Comparison of ENCODE assay signal across 1 cellular context in genomic region chr3:66572938-66573710, GRCh38.
TF ChIP-seq lines count a peak whose summit lies in the region.

No MANE protein-coding gene starts in this region.

TF ChIP-seq in WTC11, 78 proteins besides CTCF, POLR2A, EP300 and RAD21 (continued from another document):
- TF ChIP-seq ZNF532 (CRISPR knock-in tag; IDR thresholded peaks at IDR 0.05; ENCODE audit: borderline replicate concordance): peak; percentile 6; the same call in 1 of the 2 replicates
- peak; percentile 39; the same call in 1 of the 2 replicates for TF ChIP-seq ZNF671 (CRISPR knock-in tag; IDR thresholded peaks at IDR 0.05)
- peak; percentile 43; the same call in 1 of the 2 replicates for TF ChIP-seq TEAD1 (CRISPR knock-in tag; IDR thresholded peaks at IDR 0.05)
- TF ChIP-seq ZSCAN18 (CRISPR knock-in tag; IDR thresholded peaks at IDR 0.05): no peak
- no peak for TF ChIP-seq RORB (CRISPR knock-in tag; IDR thresholded peaks at IDR 0.05)
- TF ChIP-seq FOXK1 (CRISPR knock-in tag; IDR thresholded peaks at IDR 0.05): peak; percentile 62
- TF ChIP-seq ATF6 (CRISPR knock-in tag; IDR thresholded peaks at IDR 0.05): no peak
- TF ChIP-seq MYBL2 (CRISPR knock-in tag; IDR thresholded peaks at IDR 0.05): no peak
- no peak for TF ChIP-seq USF1 (CRISPR knock-in tag; IDR thresholded peaks at IDR 0.05)
- TF ChIP-seq TCF7 (CRISPR knock-in tag; IDR thresholded peaks at IDR 0.05; ENCODE audit: low read depth): no peak
- TF ChIP-seq AR (CRISPR knock-in tag; IDR thresholded peaks at IDR 0.05): no peak
- TF ChIP-seq, protein P1, sequence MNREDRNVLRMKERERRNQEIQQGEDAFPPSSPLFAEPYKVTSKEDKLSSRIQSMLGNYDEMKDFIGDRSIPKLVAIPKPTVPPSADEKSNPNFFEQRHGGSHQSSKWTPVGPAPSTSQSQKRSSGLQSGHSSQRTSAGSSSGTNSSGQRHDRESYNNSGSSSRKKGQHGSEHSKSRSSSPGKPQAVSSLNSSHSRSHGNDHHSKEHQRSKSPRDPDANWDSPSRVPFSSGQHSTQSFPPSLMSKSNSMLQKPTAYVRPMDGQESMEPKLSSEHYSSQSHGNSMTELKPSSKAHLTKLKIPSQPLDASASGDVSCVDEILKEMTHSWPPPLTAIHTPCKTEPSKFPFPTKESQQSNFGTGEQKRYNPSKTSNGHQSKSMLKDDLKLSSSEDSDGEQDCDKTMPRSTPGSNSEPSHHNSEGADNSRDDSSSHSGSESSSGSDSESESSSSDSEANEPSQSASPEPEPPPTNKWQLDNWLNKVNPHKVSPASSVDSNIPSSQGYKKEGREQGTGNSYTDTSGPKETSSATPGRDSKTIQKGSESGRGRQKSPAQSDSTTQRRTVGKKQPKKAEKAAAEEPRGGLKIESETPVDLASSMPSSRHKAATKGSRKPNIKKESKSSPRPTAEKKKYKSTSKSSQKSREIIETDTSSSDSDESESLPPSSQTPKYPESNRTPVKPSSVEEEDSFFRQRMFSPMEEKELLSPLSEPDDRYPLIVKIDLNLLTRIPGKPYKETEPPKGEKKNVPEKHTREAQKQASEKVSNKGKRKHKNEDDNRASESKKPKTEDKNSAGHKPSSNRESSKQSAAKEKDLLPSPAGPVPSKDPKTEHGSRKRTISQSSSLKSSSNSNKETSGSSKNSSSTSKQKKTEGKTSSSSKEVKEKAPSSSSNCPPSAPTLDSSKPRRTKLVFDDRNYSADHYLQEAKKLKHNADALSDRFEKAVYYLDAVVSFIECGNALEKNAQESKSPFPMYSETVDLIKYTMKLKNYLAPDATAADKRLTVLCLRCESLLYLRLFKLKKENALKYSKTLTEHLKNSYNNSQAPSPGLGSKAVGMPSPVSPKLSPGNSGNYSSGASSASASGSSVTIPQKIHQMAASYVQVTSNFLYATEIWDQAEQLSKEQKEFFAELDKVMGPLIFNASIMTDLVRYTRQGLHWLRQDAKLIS (CRISPR knock-in tag; IDR thresholded peaks at IDR 0.05; ENCODE audit: borderline replicate concordance): 0 out of 2 replicates have a peak, but pooled peaks have one; percentile 38
- no peak for TF ChIP-seq TP53 (CRISPR knock-in tag; IDR thresholded peaks at IDR 0.05)
- no peak for TF ChIP-seq NR3C1 (CRISPR knock-in tag; conservative IDR thresholded peaks at IDR 0.05; ENCODE audit: low read depth)
- no peak for TF ChIP-seq PRRX2 (CRISPR knock-in tag; IDR thresholded peaks at IDR 0.05)
- 0 out of 2 replicates have a peak, but pooled peaks have one; percentile 33 for TF ChIP-seq CREB1 (CRISPR knock-in tag; IDR thresholded peaks at IDR 0.05)
- TF ChIP-seq ATF1 (CRISPR knock-in tag; IDR thresholded peaks at IDR 0.05): no peak
- TF ChIP-seq E2F5 (CRISPR knock-in tag; IDR thresholded peaks at IDR 0.05): no peak
- TF ChIP-seq ZMAT4 (CRISPR knock-in tag; IDR thresholded peaks at IDR 0.05): 0 out of 2 replicates have a peak, but pooled peaks have one; percentile 17
- TF ChIP-seq, protein P2, sequence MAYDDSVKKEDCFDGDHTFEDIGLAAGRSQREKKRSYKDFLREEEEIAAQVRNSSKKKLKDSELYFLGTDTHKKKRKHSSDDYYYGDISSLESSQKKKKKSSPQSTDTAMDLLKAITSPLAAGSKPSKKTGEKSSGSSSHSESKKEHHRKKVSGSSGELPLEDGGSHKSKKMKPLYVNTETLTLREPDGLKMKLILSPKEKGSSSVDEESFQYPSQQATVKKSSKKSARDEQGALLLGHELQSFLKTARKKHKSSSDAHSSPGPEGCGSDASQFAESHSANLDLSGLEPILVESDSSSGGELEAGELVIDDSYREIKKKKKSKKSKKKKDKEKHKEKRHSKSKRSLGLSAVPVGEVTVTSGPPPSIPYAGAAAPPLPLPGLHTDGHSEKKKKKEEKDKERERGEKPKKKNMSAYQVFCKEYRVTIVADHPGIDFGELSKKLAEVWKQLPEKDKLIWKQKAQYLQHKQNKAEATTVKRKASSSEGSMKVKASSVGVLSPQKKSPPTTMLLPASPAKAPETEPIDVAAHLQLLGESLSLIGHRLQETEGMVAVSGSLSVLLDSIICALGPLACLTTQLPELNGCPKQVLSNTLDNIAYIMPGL (CRISPR knock-in tag; IDR thresholded peaks at IDR 0.05): no peak
- TF ChIP-seq MLX (CRISPR knock-in tag; IDR thresholded peaks at IDR 0.05): no peak
- no peak for TF ChIP-seq SMAD3 (CRISPR knock-in tag; IDR thresholded peaks at IDR 0.05; ENCODE audit: borderline replicate concordance)
- no peak for TF ChIP-seq CREM (CRISPR knock-in tag; IDR thresholded peaks at IDR 0.05)
- 0 out of 2 replicates have a peak, but pooled peaks have one; percentile 33 for TF ChIP-seq SP1 (CRISPR knock-in tag; conservative IDR thresholded peaks at IDR 0.05)
